Comparison of ENCODE assay signal across 25 cellular contexts in the genomic region with DNA sequence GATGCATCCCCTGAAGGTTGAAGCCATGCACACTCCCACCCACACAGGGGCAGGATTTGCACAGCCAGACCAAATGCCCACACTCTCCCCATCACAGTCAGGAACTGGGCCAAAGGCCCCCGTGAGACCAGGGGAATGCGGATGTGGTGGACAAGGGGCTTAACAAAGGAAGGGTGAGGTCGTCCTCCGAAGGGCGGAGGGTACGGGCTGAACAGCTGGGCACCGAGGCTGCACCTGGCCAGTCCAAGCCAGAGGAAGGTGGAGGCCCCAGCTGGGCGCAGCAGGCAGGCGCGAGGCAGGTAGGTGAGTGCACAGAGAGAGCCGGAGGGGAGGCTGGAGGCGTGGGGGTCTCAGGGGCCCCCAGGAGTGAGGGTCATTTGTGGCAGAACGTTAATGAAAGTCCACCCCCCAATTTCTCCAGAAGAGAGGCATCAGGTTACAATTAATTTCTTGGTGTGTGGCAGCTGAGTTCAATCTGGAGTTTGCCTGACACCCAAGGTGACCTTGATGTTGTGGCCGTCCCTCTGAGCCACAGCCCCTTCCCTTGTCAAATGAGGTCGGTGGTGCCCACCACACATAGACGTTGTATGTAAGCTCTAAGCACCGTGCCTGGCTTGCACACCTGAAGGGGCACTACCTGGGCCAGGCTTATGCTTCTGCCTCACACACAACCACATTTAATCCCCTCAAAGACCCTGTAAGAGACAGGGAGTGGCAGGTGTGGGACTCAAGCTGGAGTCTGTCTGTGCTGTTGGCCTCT. TPM values are rescaled to one million over a fixed set of nuclear protein-coding genes. Genes with fewer than 3 reads are reported as not detected.
DNase-seq lines count a peak whose midpoint lies in the region; FAIRE-seq and TF ChIP-seq lines count a peak whose summit lies in the region.
"Had no signal": no experiment of that assay in that cellular context is flagged by ENCODE, and none has a peak within 500 bp of the region (broad histone marks: within the 10 kb centered on the region; RNA-seq: fewer than 3 reads in every experiment).

No MANE protein-coding gene starts in this region.

- peaks cover 0 to 8% of the 10 kb centered on the region in 2 donors for H3K4me1 ChIP-seq in kidney (ENCODE audit: control insufficient read depth in 1 of 2, insufficient read depth in 1 of 2, low read depth in 1 of 2, low read length in 2 of 2)
- peaks cover 0 to 8% (median 7%) of the 10 kb centered on the region in 4 donors for H3K4me1 ChIP-seq in transverse colon
- no peaks in the 10 kb centered on the region for H3K4me1 ChIP-seq in endodermal cell (ENCODE audit: control insufficient read depth, insufficient read depth, low read length)

- no peak for TF ChIP-seq EP300 in transverse colon (IDR thresholded peaks at IDR 0.05; ENCODE audit: low read depth)

- H3K9ac ChIP-seq in kidney (ENCODE audit: low read length in 2 of 2): no peak overlapping the region
- H3K9ac ChIP-seq in endodermal cell (ENCODE audit: extremely low read depth, low read length, poor library complexity, severe bottlenecking): no peak overlapping the region

- no peak overlapping the region for H3K27ac Mint-ChIP-seq in endodermal cell
- H3K27ac Mint-ChIP-seq: activated naive CD8-positive, alpha-beta T cell treated with anti-CD3 and anti-CD28 coated beads, Interleukin-2, amount 10 ng/mL, durations not matched to agents 7 days and 5 days; activated T-helper 2 cell treated with anti-CD3 and anti-CD28 coated beads, Interferon-gamma antibody, Interleukin-2, Interleukin-4, amounts not matched to agents 10 μg/mL and 5 μg/mL and 100 μg/mL, durations not matched to agents 14 hours and 24 hours and 36 hours; CD8-positive, alpha-beta memory T cell had no signal

- H3K9me3 ChIP-seq in kidney (ENCODE audit: control insufficient read depth in 1 of 2, low read length in 2 of 2) (no peaks in the 10 kb centered on the region), transverse colon (no peaks in the 10 kb centered on the region), endodermal cell (ENCODE audit: control insufficient read depth, low read length) (no peaks in the 10 kb centered on the region)
- H3K9me3 ChIP-seq: neutrophil had no signal

- peak overlapping the region; percentile 53 to 63 for H3K27ac ChIP-seq in kidney (ENCODE audit: low read depth in 2 of 2, low read length in 2 of 2)
- peak overlapping the region in 3 of 4 donors; percentile 7 to 39 (median 10) for H3K27ac ChIP-seq in transverse colon
- no peak overlapping the region for H3K27ac ChIP-seq in endodermal cell (ENCODE audit: low read depth, low read length)
- H3K27ac ChIP-seq: neutrophil had no signal

- no peak for FAIRE-seq in kidney (lab: Jason Lieb, UNC)
- FAIRE-seq: frontal cortex had no signal

- H3K36me3 ChIP-seq in kidney (ENCODE audit: control insufficient read depth in 1 of 2, insufficient read depth in 2 of 2, low read length in 2 of 2) (no peaks in the 10 kb centered on the region), transverse colon (no peaks in the 10 kb centered on the region), endodermal cell (ENCODE audit: control insufficient read depth, insufficient read depth, low read length) (no peaks in the 10 kb centered on the region)
- H3K36me3 ChIP-seq: neutrophil had no signal

- no peak overlapping the region for H3K4me3 ChIP-seq in kidney (ENCODE audit: low read length in 2 of 2)
- no peak overlapping the region for H3K4me3 ChIP-seq in transverse colon
- no peak overlapping the region for H3K4me3 ChIP-seq in endodermal cell (ENCODE audit: low read length)
- H3K4me3 ChIP-seq: lung, smooth muscle cell had no signal

- H3K27me3 ChIP-seq in transverse colon: peaks cover 17% of the 10 kb centered on the region
- peaks cover 8% of the 10 kb centered on the region for H3K27me3 ChIP-seq in endodermal cell (ENCODE audit: control insufficient read depth, insufficient read depth, low read length, poor library complexity, severe bottlenecking)

- 59% methylated on average over 17 of the region's 17 CpGs; no CpG with 5 or more reads in 1 of the 2 donors for WGBS in transverse colon (ENCODE audit: low coverage in 1 of 2), 2 donors
- WGBS in endodermal cell (ENCODE audit: insufficient coverage in 1 of 2, insufficient read length in 1 of 2), 2 experiments: 53 to 76% methylated on average over 2 to 17 of the region's 17 CpGs

- peak; percentile 36 for TF ChIP-seq POLR2A in transverse colon (IDR thresholded peaks at IDR 0.05)

- in situ Hi-C loops in transverse colon (cut with MboI; ENCODE audit: low pct_ligation_motif_present in 1 of 4, low pct_unique_long_range_greater_than_20kb in 1 of 4, low sequenced_read_pairs in 3 of 4): no loop called here

- DNase-seq in NCI-H146 treated with DMSO at 0.1 percent for 48 hours (lab: John Stamatoyannopoulos, UW; ENCODE audit: unreplicated experiment) (peak; percentile 32), kidney (no peak), transverse colon (peak; percentile 30), endodermal cell (no peak), NCI-H1105 (lab: John Stamatoyannopoulos, UW) (no peak)
- DNase-seq: activated naive CD8-positive, alpha-beta T cell treated with anti-CD3 and anti-CD28 coated beads, Interleukin-2, amount 10 ng/mL, durations not matched to agents 7 days and 5 days; CD8-positive, alpha-beta memory T cell; DMS79; effector memory CD4-positive, alpha-beta T cell; hypothalamus; KBM-7; MM.1S; NCI-H1436 treated with DMSO at 0.1 percent for 48 hours; NCI-H2171 treated with DMSO at 0.1 percent for 48 hours; NCI-H526; stimulated activated naive CD4-positive, alpha-beta T cell; T-helper 9 cell had no signal

- intact Hi-C loops in kidney (cut with DNase I) (no loop called here), transverse colon (cut with DNase I; ENCODE audit: low total_unique reads) (no loop called here)

- H3K4me1 Mint-ChIP-seq in endodermal cell: no peaks in the 10 kb centered on the region

- no peaks in the 10 kb centered on the region for H3K36me3 Mint-ChIP-seq in endodermal cell (ENCODE audit: low read depth)
- H3K36me3 Mint-ChIP-seq: activated naive CD8-positive, alpha-beta T cell treated with anti-CD3 and anti-CD28 coated beads, Interleukin-2, amount 10 ng/mL, durations not matched to agents 7 days and 5 days; CD8-positive, alpha-beta memory T cell had no signal

- H3K9me3 Mint-ChIP-seq in endodermal cell: no peaks in the 10 kb centered on the region
- H3K9me3 Mint-ChIP-seq: activated naive CD8-positive, alpha-beta T cell treated with anti-CD3 and anti-CD28 coated beads, Interleukin-2, amount 10 ng/mL, durations not matched to agents 7 days and 5 days; activated T-helper 2 cell treated with anti-CD3 and anti-CD28 coated beads, Interferon-gamma antibody, Interleukin-2, Interleukin-4, amounts not matched to agents 10 μg/mL and 5 μg/mL and 100 μg/mL, durations not matched to agents 14 hours and 24 hours and 36 hours; CD8-positive, alpha-beta memory T cell had no signal

- peaks cover 69% of the 10 kb centered on the region for H3K27me3 Mint-ChIP-seq in endodermal cell (ENCODE audit: insufficient read depth)

- TF ChIP-seq CTCF in kidney (IDR thresholded peaks at IDR 0.05; ENCODE audit: borderline replicate concordance, extremely low read depth, insufficient read depth) (no peak), transverse colon (IDR thresholded peaks at IDR 0.05) (no peak), endodermal cell (conservative IDR thresholded peaks at IDR 0.05) (no peak)

- H3K4me3 Mint-ChIP-seq in endodermal cell: no peak overlapping the region
- H3K4me3 Mint-ChIP-seq: activated naive CD8-positive, alpha-beta T cell treated with anti-CD3 and anti-CD28 coated beads, Interleukin-2, amount 10 ng/mL, durations not matched to agents 7 days and 5 days; CD8-positive, alpha-beta memory T cell had no signal

RNA-seq across cellular contexts. Expression of gene KLK15, which starts 2.9 kb away (rescaled TPM):
- total RNA-seq in kidney: not detected
- 2.7 TPM for polyA plus RNA-seq in kidney (ENCODE audit: insufficient read depth, low read depth, low replicate concordance)
- 1 to 10 TPM in 2 of 4 donors, not detected in 2; 1.3 to 3.8 TPM for total RNA-seq in transverse colon
- not detected for total RNA-seq in endodermal cell
- polyA plus RNA-seq in endodermal cell (2013, experiment 1 of 2): not detected
- polyA plus RNA-seq in endodermal cell (2013, experiment 2 of 2): not detected
- total RNA-seq: activated naive CD8-positive, alpha-beta T cell treated with anti-CD3 and anti-CD28 coated beads, Interleukin-2, amount 10 ng/mL, durations not matched to agents 7 days and 5 days; activated T-helper 2 cell treated with anti-CD3 and anti-CD28 coated beads, Interferon-gamma antibody, Interleukin-2, Interleukin-4, amounts not matched to agents 10 μg/mL and 5 μg/mL and 100 μg/mL, durations not matched to agents 14 hours and 24 hours and 36 hours; CD8-positive, alpha-beta memory T cell; esophagus mucosa; frontal cortex; lung; pulmonary artery endothelial cell; smooth muscle cell had no signal
- polyA plus RNA-seq: CD8-positive, alpha-beta memory T cell; lung; smooth muscle cell had no signal

RNA-seq across cellular contexts. Expression of gene KLK1, which starts 6.9 kb away (rescaled TPM):
- total RNA-seq in kidney (0.41 TPM), transverse colon (100 to 1,000 TPM in 1 of 4 donors, 10 to 100 TPM in 3; 17.0 to 150 (median 35.4) TPM), endodermal cell (under 1 TPM; 0.75 to 0.82 TPM)
- polyA plus RNA-seq in kidney (ENCODE audit: insufficient read depth, low read depth, low replicate concordance): 827 TPM
- polyA plus RNA-seq in endodermal cell (2013, experiment 1 of 2): 0.36 TPM
- not detected for polyA plus RNA-seq in endodermal cell (2013, experiment 2 of 2)
- total RNA-seq: frontal cortex, pulmonary artery endothelial cell had no signal
- polyA plus RNA-seq: CD8-positive, alpha-beta memory T cell; smooth muscle cell had no signal

RNA-seq across cellular contexts. Expression of gene KLK3, which starts 24.3 kb away (rescaled TPM):
- total RNA-seq in kidney (not detected), transverse colon (10 to 100 TPM in 1 of 4 donors, 1 to 10 TPM in 3; 2.9 to 66.9 (median 4.9) TPM), endodermal cell (not detected)
- 1.6 TPM for polyA plus RNA-seq in kidney (ENCODE audit: insufficient read depth, low read depth, low replicate concordance)
- not detected for polyA plus RNA-seq in endodermal cell (2013, experiment 1 of 2)
- not detected for polyA plus RNA-seq in endodermal cell (2013, experiment 2 of 2)
- total RNA-seq: activated naive CD8-positive, alpha-beta T cell treated with anti-CD3 and anti-CD28 coated beads, Interleukin-2, amount 10 ng/mL, durations not matched to agents 7 days and 5 days; activated T-helper 2 cell treated with anti-CD3 and anti-CD28 coated beads, Interferon-gamma antibody, Interleukin-2, Interleukin-4, amounts not matched to agents 10 μg/mL and 5 μg/mL and 100 μg/mL, durations not matched to agents 14 hours and 24 hours and 36 hours; CD8-positive, alpha-beta memory T cell; esophagus mucosa; frontal cortex; lung; pulmonary artery endothelial cell; smooth muscle cell had no signal
- polyA plus RNA-seq: CD8-positive, alpha-beta memory T cell; lung; smooth muscle cell had no signal

RNA-seq across cellular contexts. Expression of gene ACP4, which starts 40.2 kb away (rescaled TPM):
- total RNA-seq in kidney (not detected), transverse colon (not detected), endodermal cell (not detected)
- not detected for polyA plus RNA-seq in kidney (ENCODE audit: insufficient read depth, low read depth, low replicate concordance)
- polyA plus RNA-seq in endodermal cell (2013, experiment 1 of 2): not detected
- polyA plus RNA-seq in endodermal cell (2013, experiment 2 of 2): not detected
- total RNA-seq: activated naive CD8-positive, alpha-beta T cell treated with anti-CD3 and anti-CD28 coated beads, Interleukin-2, amount 10 ng/mL, durations not matched to agents 7 days and 5 days; activated T-helper 2 cell treated with anti-CD3 and anti-CD28 coated beads, Interferon-gamma antibody, Interleukin-2, Interleukin-4, amounts not matched to agents 10 μg/mL and 5 μg/mL and 100 μg/mL, durations not matched to agents 14 hours and 24 hours and 36 hours; CD8-positive, alpha-beta memory T cell; esophagus mucosa; frontal cortex; lung; pulmonary artery endothelial cell; smooth muscle cell had no signal
- polyA plus RNA-seq: CD8-positive, alpha-beta memory T cell; lung; thymus had no signal

RNA-seq across cellular contexts. Expression of gene KLK2, which starts 42.8 kb away (rescaled TPM):
- total RNA-seq in kidney: not detected
- polyA plus RNA-seq in kidney (ENCODE audit: insufficient read depth, low read depth, low replicate concordance): not detected
- total RNA-seq in transverse colon: 1 to 10 TPM in 1 of 4 donors, not detected in 3; 3.8 TPM
- under 1 TPM in 1 of 2 donors, not detected in 1; 0.35 TPM for total RNA-seq in endodermal cell
- polyA plus RNA-seq in endodermal cell (2013, experiment 1 of 2): not detected
- polyA plus RNA-seq in endodermal cell (2013, experiment 2 of 2): not detected
- total RNA-seq: activated T-helper 2 cell treated with anti-CD3 and anti-CD28 coated beads, Interferon-gamma antibody, Interleukin-2, Interleukin-4, amounts not matched to agents 10 μg/mL and 5 μg/mL and 100 μg/mL, durations not matched to agents 14 hours and 24 hours and 36 hours; CD8-positive, alpha-beta memory T cell; esophagus mucosa; frontal cortex; lung; pulmonary artery endothelial cell; smooth muscle cell had no signal
- polyA plus RNA-seq: CD8-positive, alpha-beta memory T cell; lung; smooth muscle cell had no signal

Comparison
In these comparisons a context has a peak if more than half of its experiments do, and no peak if none do; other contexts are left out.
1. DNase-seq: peak in NCI-H146 treated with DMSO at 0.1 percent for 48 hours (single experiment) and transverse colon (single experiment); none in kidney (single experiment), endodermal cell (single experiment) and NCI-H1105 (single experiment).
2. RNA of gene KLK1, which starts 6.9 kb away (total RNA-seq): 17.0 to 150 TPM in transverse colon; 0.75 to 0.82 TPM in endodermal cell and 0.41 TPM in kidney (single experiment); every median in the first group is over 4 times any median in the second.